In genomic region chr3:172153335-172153861, GRCh38 we compare ENCODE assay signal across 8 cellular contexts.
DNase-seq lines count a peak whose midpoint lies in the region; ATAC-seq and TF ChIP-seq lines count a peak whose summit lies in the region.

No MANE protein-coding gene starts in this region.

- TF ChIP-seq CTCF in dorsolateral prefrontal cortex (IDR thresholded peaks at IDR 0.05 in 54 of 56, conservative IDR thresholded peaks at IDR 0.05 in 2 of 56; ENCODE audit: low read depth in 1 of 56, partially characterized antibody in 56 of 56), result no peak

- DNase-seq in HK-2 (ENCODE audit: unreplicated experiment) (peak; percentile 97), dorsolateral prefrontal cortex (peak; percentile 29 to 81 (median 64)), medulla oblongata (ENCODE audit: extremely low spot score) (peak; percentile 77), NCI-H524 treated with DMSO at 0.1 percent for 48 hours (lab: John Stamatoyannopoulos, UW) (no peak)
- peak; percentile 46 to 49 for DNase-seq in activated CD4-positive, alpha-beta T cell treated with anti-CD3 and anti-CD28 coated beads for 4 hours
- DNase-seq in stimulated activated CD4-positive, alpha-beta T cell treated with anti-CD3 and anti-CD28 coated beads, TNF-alpha, amount 100 ng/mL, for 4 hours (ENCODE audit: low read depth in 3 of 3), result peak in 2 of 3 experiments; percentile 19 to 21

- ATAC-seq in GM18511 (IDR thresholded peaks at IDR 0.05; ENCODE audit: unreplicated experiment), result peak; percentile 76
- no peak for ATAC-seq in HG02973 (IDR thresholded peaks at IDR 0.05; ENCODE audit: unreplicated experiment)

- intact Hi-C loops in dorsolateral prefrontal cortex (cut with DNase I), result no loop called here

- peak overlapping the region in 5 of 59 donors; percentile 2 to 29 (median 15) for H3K4me3 ChIP-seq in dorsolateral prefrontal cortex

- H3K27me3 ChIP-seq in dorsolateral prefrontal cortex, result no peaks in the 10 kb centered on the region

- H3K27ac ChIP-seq in dorsolateral prefrontal cortex, result peak overlapping the region in 25 of 59 donors; percentile 4 to 72 (median 37)
